Comparison of ENCODE assay signal across 10 cellular contexts in genomic region chr12:130014485-130014807, GRCh38.
DNase-seq lines count a peak whose midpoint lies in the region; ATAC-seq and TF ChIP-seq lines count a peak whose summit lies in the region.
"Had no signal": no experiment of that assay in that cellular context is flagged by ENCODE, and none has a peak within 500 bp of the region (broad histone marks: within the 10 kb centered on the region; RNA-seq: fewer than 3 reads in every experiment).

No MANE protein-coding gene starts in this region.

- no peak for ATAC-seq in SK-N-SH treated with all-trans-retinoic acid at 6 μM for 48 hours
- no peak for ATAC-seq in HG02759 (IDR thresholded peaks at IDR 0.05; ENCODE audit: unreplicated experiment)
- ATAC-seq in HG02852 (IDR thresholded peaks at IDR 0.05; ENCODE audit: unreplicated experiment), result no peak

- H3F3A ChIP-seq in SK-N-SH (replicated peaks; ENCODE audit: insufficient read depth), result no peaks in the 10 kb centered on the region

- no peak for TF ChIP-seq RAD21 in SK-N-SH (IDR thresholded peaks at IDR 0.05; ENCODE audit: low read length)

- peak; percentile 51 for DNase-seq in SK-N-SH
- peak; percentile 53 for DNase-seq in NCI-H1105 (lab: John Stamatoyannopoulos, UW)
- peak; percentile 15 for DNase-seq in cerebellar cortex (ENCODE audit: low spot score)
- peak in 36 of 56 donors; percentile 9 to 74 (median 48) for DNase-seq in nucleus accumbens (lab: John Stamatoyannopoulos, UW)
- DNase-seq in OCI-M2 (lab: John Stamatoyannopoulos, UW; ENCODE audit: unreplicated experiment), result no peak
- DNase-seq: MV-4-11 had no signal

- no peaks in the 10 kb centered on the region for H3K36me3 ChIP-seq in SK-N-SH (replicated peaks in 1 of 2; ENCODE audit: control insufficient read depth in 1 of 2, insufficient read depth in 2 of 2, low read length in 1 of 2)

- CTCF ChIA-PET in SK-N-SH (lab: Yijun Ruan, JAX), result interaction anchor here (0.5 to 8.0 kb wide), 39 partner anchors 9 to 1755 kb away, joined by 3 to 105 read pairs (median 4); no protein-coding TSS in a partner anchor

- H3K4me1 ChIP-seq in SK-N-SH (ENCODE audit: control insufficient read depth in 1 of 2, insufficient read depth in 2 of 2, low read depth in 1 of 2, low read length in 1 of 2), result no peaks in the 10 kb centered on the region; a peak in 1 of 4 replicates

- no peak overlapping the region for H2AFZ ChIP-seq in SK-N-SH (ENCODE audit: low read depth)
- H2AFZ ChIP-seq: PC-9 had no signal

- no peaks in the 10 kb centered on the region for H4K20me1 ChIP-seq in SK-N-SH (ENCODE audit: insufficient read depth)

- no peak for TF ChIP-seq EP300 in SK-N-SH (IDR thresholded peaks at IDR 0.05; ENCODE audit: borderline replicate concordance in 1 of 2, low read depth in 1 of 2, low read length in 1 of 2)

- whole genome bisulfite sequencing in SK-N-SH (ENCODE audit: low lambda C conversion rate), result 13% methylated on average over 10 of the region's 11 CpGs

- TF ChIP-seq CTCF in SK-N-SH (IDR thresholded peaks at IDR 0.05), result no peak

- H3K9me3 ChIP-seq in SK-N-SH, result no peaks in the 10 kb centered on the region

- H3K4me3 ChIP-seq in SK-N-SH (ENCODE audit: low read depth in 2 of 2, low read length in 1 of 2), result no peak overlapping the region
- H3K4me3 ChIP-seq: PC-9 had no signal

- H3K27me3 ChIP-seq in SK-N-SH (ENCODE audit: insufficient read depth), result no peaks in the 10 kb centered on the region

- POLR2A ChIA-PET in SK-N-SH (lab: Yijun Ruan, JAX), result no interaction called here

- H3K79me2 ChIP-seq in SK-N-SH (ENCODE audit: insufficient read depth), result no peaks in the 10 kb centered on the region

- H3K9ac ChIP-seq in SK-N-SH, result no peak overlapping the region

- no peak overlapping the region for H3K27ac ChIP-seq in SK-N-SH (ENCODE audit: low read depth in 2 of 2, low read length in 1 of 2)
- H3K27ac ChIP-seq: PC-9 had no signal

- no peak overlapping the region for H3K4me2 ChIP-seq in SK-N-SH
- H3K4me2 ChIP-seq: PC-9 had no signal

- H3K9me2 ChIP-seq in SK-N-SH, result no peaks in the 10 kb centered on the region

TF ChIP-seq in SK-N-SH, 30 proteins besides CTCF, POLR2A, EP300 and RAD21:
- no peak for TF ChIP-seq JUND (IDR thresholded peaks at IDR 0.05)
- TF ChIP-seq NRF1 (IDR thresholded peaks at IDR 0.05; ENCODE audit: low read depth, low read length), result no peak
- TF ChIP-seq, protein P1, sequence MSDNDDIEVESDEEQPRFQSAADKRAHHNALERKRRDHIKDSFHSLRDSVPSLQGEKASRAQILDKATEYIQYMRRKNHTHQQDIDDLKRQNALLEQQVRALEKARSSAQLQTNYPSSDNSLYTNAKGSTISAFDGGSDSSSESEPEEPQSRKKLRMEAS (IDR thresholded peaks at IDR 0.05; ENCODE audit: low read depth), result no peak
- TF ChIP-seq FOXJ3 (CRISPR knock-in tag; IDR thresholded peaks at IDR 0.05), result no peak

TF ChIP-seq in SK-N-SH treated with all-trans-retinoic acid at 6 μM for 48 hours, 23 proteins besides CTCF, POLR2A, EP300 and RAD21:
- TF ChIP-seq, protein P2, sequence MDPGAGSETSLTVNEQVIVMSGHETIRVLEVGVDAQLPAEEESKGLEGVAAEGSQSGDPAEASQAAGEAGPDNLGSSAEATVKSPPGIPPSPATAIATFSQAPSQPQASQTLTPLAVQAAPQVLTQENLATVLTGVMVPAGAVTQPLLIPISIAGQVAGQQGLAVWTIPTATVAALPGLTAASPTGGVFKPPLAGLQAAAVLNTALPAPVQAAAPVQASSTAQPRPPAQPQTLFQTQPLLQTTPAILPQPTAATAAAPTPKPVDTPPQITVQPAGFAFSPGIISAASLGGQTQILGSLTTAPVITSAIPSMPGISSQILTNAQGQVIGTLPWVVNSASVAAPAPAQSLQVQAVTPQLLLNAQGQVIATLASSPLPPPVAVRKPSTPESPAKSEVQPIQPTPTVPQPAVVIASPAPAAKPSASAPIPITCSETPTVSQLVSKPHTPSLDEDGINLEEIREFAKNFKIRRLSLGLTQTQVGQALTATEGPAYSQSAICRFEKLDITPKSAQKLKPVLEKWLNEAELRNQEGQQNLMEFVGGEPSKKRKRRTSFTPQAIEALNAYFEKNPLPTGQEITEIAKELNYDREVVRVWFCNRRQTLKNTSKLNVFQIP (CRISPR knock-in tag; IDR thresholded peaks at IDR 0.05; ENCODE audit: borderline replicate concordance, low read depth), result no peak
- TF ChIP-seq, protein P3, sequence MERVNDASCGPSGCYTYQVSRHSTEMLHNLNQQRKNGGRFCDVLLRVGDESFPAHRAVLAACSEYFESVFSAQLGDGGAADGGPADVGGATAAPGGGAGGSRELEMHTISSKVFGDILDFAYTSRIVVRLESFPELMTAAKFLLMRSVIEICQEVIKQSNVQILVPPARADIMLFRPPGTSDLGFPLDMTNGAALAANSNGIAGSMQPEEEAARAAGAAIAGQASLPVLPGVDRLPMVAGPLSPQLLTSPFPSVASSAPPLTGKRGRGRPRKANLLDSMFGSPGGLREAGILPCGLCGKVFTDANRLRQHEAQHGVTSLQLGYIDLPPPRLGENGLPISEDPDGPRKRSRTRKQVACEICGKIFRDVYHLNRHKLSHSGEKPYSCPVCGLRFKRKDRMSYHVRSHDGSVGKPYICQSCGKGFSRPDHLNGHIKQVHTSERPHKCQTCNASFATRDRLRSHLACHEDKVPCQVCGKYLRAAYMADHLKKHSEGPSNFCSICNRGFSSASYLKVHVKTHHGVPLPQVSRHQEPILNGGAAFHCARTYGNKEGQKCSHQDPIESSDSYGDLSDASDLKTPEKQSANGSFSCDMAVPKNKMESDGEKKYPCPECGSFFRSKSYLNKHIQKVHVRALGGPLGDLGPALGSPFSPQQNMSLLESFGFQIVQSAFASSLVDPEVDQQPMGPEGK (CRISPR knock-in tag; IDR thresholded peaks at IDR 0.05; ENCODE audit: borderline replicate concordance), result no peak
- TF ChIP-seq ZFP3 (CRISPR knock-in tag; IDR thresholded peaks at IDR 0.05) (no peak), ZNF565 (CRISPR knock-in tag; conservative IDR thresholded peaks at IDR 0.05; ENCODE audit: low read depth) (no peak), ZNF8 (CRISPR knock-in tag; IDR thresholded peaks at IDR 0.05) (no peak)
